2 cellular contexts compared by ENCODE assay signal in genomic region chr10:60869916-60870728, GRCh38.
TF ChIP-seq lines count a peak whose summit lies in the region.

No MANE protein-coding gene starts in this region.

TF ChIP-seq in HCT116, 20 proteins besides CTCF, POLR2A, EP300 and RAD21 (continued from another document):
- TF ChIP-seq REST (IDR thresholded peaks at IDR 0.05; ENCODE audit: low read depth): no peak
- no peak for TF ChIP-seq ZNF274 (IDR thresholded peaks at IDR 0.05; ENCODE audit: low read depth, low read length)

TF ChIP-seq in WTC11, 78 proteins besides CTCF, POLR2A, EP300 and RAD21 (continued from another document):
- TF ChIP-seq MLX (CRISPR knock-in tag; IDR thresholded peaks at IDR 0.05): no peak
- TF ChIP-seq, protein P1, sequence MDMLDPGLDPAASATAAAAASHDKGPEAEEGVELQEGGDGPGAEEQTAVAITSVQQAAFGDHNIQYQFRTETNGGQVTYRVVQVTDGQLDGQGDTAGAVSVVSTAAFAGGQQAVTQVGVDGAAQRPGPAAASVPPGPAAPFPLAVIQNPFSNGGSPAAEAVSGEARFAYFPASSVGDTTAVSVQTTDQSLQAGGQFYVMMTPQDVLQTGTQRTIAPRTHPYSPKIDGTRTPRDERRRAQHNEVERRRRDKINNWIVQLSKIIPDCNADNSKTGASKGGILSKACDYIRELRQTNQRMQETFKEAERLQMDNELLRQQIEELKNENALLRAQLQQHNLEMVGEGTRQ (CRISPR knock-in tag; IDR thresholded peaks at IDR 0.05): no peak
- TF ChIP-seq MAX (CRISPR knock-in tag; IDR thresholded peaks at IDR 0.05): no peak
- no peak for TF ChIP-seq TEAD4 (CRISPR knock-in tag; IDR thresholded peaks at IDR 0.05)
- no peak for TF ChIP-seq ZNF138 (CRISPR knock-in tag; conservative IDR thresholded peaks at IDR 0.05)
